ENCODE assay signal across 23 cellular contexts in the genomic region with DNA sequence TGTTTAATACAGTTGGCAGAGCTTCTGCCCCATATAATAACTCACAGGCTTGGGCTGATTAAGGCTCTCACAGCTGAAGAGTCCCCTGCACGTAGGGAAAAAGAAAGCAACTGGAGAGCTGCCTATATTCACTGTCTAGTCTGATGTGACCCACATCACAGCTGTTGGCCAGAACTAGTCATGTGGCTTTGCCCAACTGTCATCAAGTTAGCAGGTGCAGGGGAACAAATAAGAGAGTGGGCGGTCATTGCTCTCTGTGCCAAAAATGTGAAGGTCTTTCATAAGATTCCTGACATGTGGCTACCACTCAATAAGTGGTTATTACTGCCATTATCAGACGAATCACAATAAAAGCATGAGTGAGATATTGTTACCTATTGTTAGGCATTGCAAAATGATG.
DNase-seq lines count a peak whose midpoint lies in the region; ATAC-seq and TF ChIP-seq lines count a peak whose summit lies in the region.
"Had no signal": no experiment of that assay in that cellular context is flagged by ENCODE, and none has a peak within 500 bp of the region (broad histone marks: within the 10 kb centered on the region; RNA-seq: fewer than 3 reads in every experiment).

No MANE protein-coding gene starts in this region.

- H3K27ac ChIP-seq in SJCRH30, result no peak overlapping the region
- H3K27ac ChIP-seq: C4-2B, colonic mucosa, skin epidermis had no signal

- no peak overlapping the region for H3K4me3 Mint-ChIP-seq in chondrocyte (ENCODE audit: unreplicated experiment)
- H3K4me3 Mint-ChIP-seq: activated CD8-positive, alpha-beta memory T cell treated with anti-CD3 and anti-CD28 coated beads, Interleukin-2, amount 10 ng/mL, durations not matched to agents 7 days and 5 days; activated naive CD8-positive, alpha-beta T cell treated with anti-CD3 and anti-CD28 coated beads for 36 hours; activated T-helper 17 cell treated with anti-CD3 and anti-CD28 coated beads, Interleukin-2, amount 50 U/mL, for 72 hours; mesothelial cell of epicardium; neural crest cell; T-cell had no signal

- TF ChIP-seq CTCF in chondrocyte (IDR thresholded peaks at IDR 0.05), result no peak

- peaks cover 3% of the 10 kb centered on the region for H3K9me3 Mint-ChIP-seq in chondrocyte (ENCODE audit: low read depth)
- H3K9me3 Mint-ChIP-seq: neural crest cell had no signal

- no peaks in the 10 kb centered on the region for H3K9me3 ChIP-seq in SJCRH30 (replicated peaks)
- H3K9me3 ChIP-seq: colonic mucosa had no signal

- H3K4me3 ChIP-seq in SJCRH30, result no peak overlapping the region
- H3K4me3 ChIP-seq: colonic mucosa, skin epidermis had no signal

- no peak overlapping the region for H3K27ac Mint-ChIP-seq in chondrocyte (ENCODE audit: unreplicated experiment)
- H3K27ac Mint-ChIP-seq: activated CD8-positive, alpha-beta memory T cell treated with anti-CD3 and anti-CD28 coated beads, Interleukin-2, amount 10 ng/mL, durations not matched to agents 7 days and 5 days; activated naive CD8-positive, alpha-beta T cell treated with anti-CD3 and anti-CD28 coated beads for 36 hours; activated T-helper 17 cell treated with anti-CD3 and anti-CD28 coated beads, Interleukin-2, amount 50 U/mL, for 72 hours; mesothelial cell of epicardium; T-cell had no signal

- no peaks in the 10 kb centered on the region for H3K36me3 Mint-ChIP-seq in chondrocyte (ENCODE audit: low read depth)
- H3K36me3 Mint-ChIP-seq: activated CD8-positive, alpha-beta memory T cell treated with anti-CD3 and anti-CD28 coated beads, Interleukin-2, amount 10 ng/mL, durations not matched to agents 7 days and 5 days; activated naive CD8-positive, alpha-beta T cell treated with anti-CD3 and anti-CD28 coated beads for 36 hours; mesothelial cell of epicardium; T-cell had no signal

- peak; percentile 52 for ATAC-seq in GM18498 (IDR thresholded peaks at IDR 0.05; ENCODE audit: unreplicated experiment)
- ATAC-seq in GM19463 (IDR thresholded peaks at IDR 0.05; ENCODE audit: unreplicated experiment), result peak; percentile 93
- ATAC-seq in HG02852 (IDR thresholded peaks at IDR 0.05; ENCODE audit: unreplicated experiment), result no peak
- ATAC-seq: activated CD8-positive, alpha-beta memory T cell treated with anti-CD3 and anti-CD28 coated beads, Interleukin-2, amount 10 ng/mL, durations not matched to agents 7 days and 5 days; activated T-helper 17 cell treated with anti-CD3 and anti-CD28 coated beads, Interleukin-2, amount 50 U/mL, for 72 hours; T-cell had no signal

- H3K27me3 Mint-ChIP-seq in chondrocyte (ENCODE audit: low read depth), result no peaks in the 10 kb centered on the region
- H3K27me3 Mint-ChIP-seq: activated CD8-positive, alpha-beta memory T cell treated with anti-CD3 and anti-CD28 coated beads, Interleukin-2, amount 10 ng/mL, durations not matched to agents 7 days and 5 days; activated naive CD8-positive, alpha-beta T cell treated with anti-CD3 and anti-CD28 coated beads for 36 hours; activated T-helper 17 cell treated with anti-CD3 and anti-CD28 coated beads, Interleukin-2, amount 50 U/mL, for 72 hours; T-cell had no signal

- H3K36me3 ChIP-seq in SJCRH30, result no peaks in the 10 kb centered on the region
- H3K36me3 ChIP-seq: colonic mucosa had no signal

- H3K4me1 Mint-ChIP-seq in chondrocyte (ENCODE audit: low read depth), result no peaks in the 10 kb centered on the region
- H3K4me1 Mint-ChIP-seq: activated CD8-positive, alpha-beta memory T cell treated with anti-CD3 and anti-CD28 coated beads, Interleukin-2, amount 10 ng/mL, durations not matched to agents 7 days and 5 days; activated naive CD8-positive, alpha-beta T cell treated with anti-CD3 and anti-CD28 coated beads for 36 hours; activated T-helper 17 cell treated with anti-CD3 and anti-CD28 coated beads, Interleukin-2, amount 50 U/mL, for 72 hours; mesothelial cell of epicardium; neural crest cell; T-cell had no signal

- H3K27me3 ChIP-seq in SJCRH30, result no peaks in the 10 kb centered on the region; the same call in 1 of the 2 replicates
- H3K27me3 ChIP-seq: colonic mucosa had no signal

- peaks cover 11% of the 10 kb centered on the region; the same call in 1 of the 2 replicates for H3K4me1 ChIP-seq in SJCRH30
- H3K4me1 ChIP-seq: colonic mucosa had no signal

- DNase-seq in NCI-H146 (lab: John Stamatoyannopoulos, UW), result peak; percentile 96
- peak; percentile 88 to 95 for DNase-seq in SJCRH30
- DNase-seq in chondrocyte (ENCODE audit: low spot score), result no peak
- DNase-seq in GOT3 (lab: John Stamatoyannopoulos, UW), result no peak
- no peak for DNase-seq in activated CD4-positive, CD25-positive, alpha-beta regulatory T cell treated with anti-CD3 and anti-CD28 coated beads, Interleukin-2, amount 50 U/mL, for 72 hours
- DNase-seq: activated CD4-positive, alpha-beta T cell treated with anti-CD3 and anti-CD28 coated beads for 48 hours; activated CD8-positive, alpha-beta memory T cell treated with anti-CD3 and anti-CD28 coated beads, Interleukin-2, amount 10 ng/mL, durations not matched to agents 7 days and 5 days; activated naive CD8-positive, alpha-beta T cell treated with anti-CD3 and anti-CD28 coated beads for 36 hours; colonic mucosa; NCI-H2029; NCI-H446 treated with DMSO at 0.1 percent for 48 hours; posterior cingulate gyrus; stimulated activated CD4-positive, alpha-beta T cell treated with anti-CD3 and anti-CD28 coated beads, Interleukin-2, amount 100 ng/mL, for 24 hours; stimulated activated naive CD4-positive, alpha-beta T cell; T-cell had no signal

Comparison
In these comparisons a context has a peak if more than half of its experiments do, and no peak if none do; other contexts are left out.
1. DNase-seq: peak in NCI-H146 (single experiment) and SJCRH30 (2 of 2); none in chondrocyte (single experiment), GOT3 (single experiment) and activated CD4-positive, CD25-positive, alpha-beta regulatory T cell treated with anti-CD3 and anti-CD28 coated beads, Interleukin-2, amount 50 U/mL, for 72 hours (single experiment).